27 cellular contexts compared by ENCODE assay signal in genomic region chr3:142174559-142174958, GRCh38.
"Had no signal": no experiment of that assay in that cellular context is flagged by ENCODE, and none has a peak within 500 bp of the region (broad histone marks: within the 10 kb centered on the region; RNA-seq: fewer than 3 reads in every experiment).

No MANE protein-coding gene starts in this region.

- DNase-seq: colonic mucosa; effector CD8-positive, alpha-beta T cell; endodermal cell; foreskin fibroblast; heart left ventricle; islet precursor cell; kidney glomerular epithelial cell; left ventricle myocardium superior; lower lobe of right lung; nucleus accumbens; right cardiac atrium; spleen; stimulated activated CD4-positive, alpha-beta T cell treated with anti-CD3 and anti-CD28 coated beads, Interleukin-4, amount 100 ng/mL, for 4 hours; stimulated activated naive B cell treated with anti-CD40 and anti-IgM and Interleukin-4, amounts not matched to agents 10 μg/mL and 1 μg/mL and 100 μg/mL, for 72 hours; upper lobe of left lung had no signal

- ATAC-seq: esophagus mucosa; gastroesophageal sphincter; heart left ventricle; left ventricle myocardium superior; lower lobe of right lung; right cardiac atrium; stimulated activated naive B cell treated with anti-CD40 and anti-IgM and Interleukin-4, amounts not matched to agents 10 μg/mL and 1 μg/mL and 100 μg/mL, for 72 hours had no signal

- H3K4me1 ChIP-seq: colonic mucosa, gastroesophageal sphincter, heart left ventricle, lower lobe of right lung, prostate gland, spleen, tibial nerve, upper lobe of left lung had no signal

- H3K27me3 ChIP-seq: colonic mucosa, gastroesophageal sphincter, heart left ventricle, hepatocyte, spleen, tibial nerve, upper lobe of left lung had no signal

- H3K4me2 ChIP-seq: hepatocyte had no signal

- H3K4me3 Mint-ChIP-seq: dendritic cell treated with granulocyte-macrophage colony-stimulating factor and Interleukin-4, amounts not matched to agents 40 ng/mL and 50 ng/mL, for 4 days; endodermal cell; memory B cell; nephron; stimulated activated naive B cell treated with anti-CD40 and anti-IgM and Interleukin-4, amounts not matched to agents 10 μg/mL and 1 μg/mL and 100 μg/mL, for 72 hours; stimulated activated naive CD8-positive, alpha-beta T cell treated with anti-CD3 and anti-CD28 coated beads, Interleukin-15, Interleukin-2, amounts not matched to agents 100 ng/mL and 50 ng/mL, for 24 hours had no signal

- H3K4me3 ChIP-seq: colonic mucosa, gastroesophageal sphincter, heart left ventricle, hepatocyte, lower lobe of right lung, prostate gland, skin epidermis, spleen, thoracic aorta, tibial nerve, upper lobe of left lung had no signal

- H3K9me3 Mint-ChIP-seq: dendritic cell treated with granulocyte-macrophage colony-stimulating factor and Interleukin-4, amounts not matched to agents 40 ng/mL and 50 ng/mL, for 4 days; endodermal cell; memory B cell; nephron; stimulated activated naive B cell treated with anti-CD40 and anti-IgM and Interleukin-4, amounts not matched to agents 10 μg/mL and 1 μg/mL and 100 μg/mL, for 72 hours; stimulated activated naive CD8-positive, alpha-beta T cell treated with anti-CD3 and anti-CD28 coated beads, Interleukin-15, Interleukin-2, amounts not matched to agents 100 ng/mL and 50 ng/mL, for 24 hours had no signal

- H3K9me3 ChIP-seq: colonic mucosa, gastroesophageal sphincter, heart left ventricle, lower lobe of right lung, prostate gland, spleen, thoracic aorta, tibial nerve, upper lobe of left lung had no signal

- H2AFZ ChIP-seq: hepatocyte had no signal

- H3K27me3 Mint-ChIP-seq: dendritic cell treated with granulocyte-macrophage colony-stimulating factor and Interleukin-4, amounts not matched to agents 40 ng/mL and 50 ng/mL, for 4 days; memory B cell; stimulated activated naive B cell treated with anti-CD40 and anti-IgM and Interleukin-4, amounts not matched to agents 10 μg/mL and 1 μg/mL and 100 μg/mL, for 72 hours; stimulated activated naive CD8-positive, alpha-beta T cell treated with anti-CD3 and anti-CD28 coated beads, Interleukin-15, Interleukin-2, amounts not matched to agents 100 ng/mL and 50 ng/mL, for 24 hours had no signal

- H3K27ac ChIP-seq: colonic mucosa, epithelial cell of prostate, gastroesophageal sphincter, heart left ventricle, hepatocyte, lower lobe of right lung, prostate gland, skin epidermis, spleen, thoracic aorta, tibial nerve, upper lobe of left lung had no signal

- H3K27ac Mint-ChIP-seq: dendritic cell treated with granulocyte-macrophage colony-stimulating factor and Interleukin-4, amounts not matched to agents 40 ng/mL and 50 ng/mL, for 4 days; endodermal cell; memory B cell; nephron; stimulated activated naive B cell treated with anti-CD40 and anti-IgM and Interleukin-4, amounts not matched to agents 10 μg/mL and 1 μg/mL and 100 μg/mL, for 72 hours; stimulated activated naive CD8-positive, alpha-beta T cell treated with anti-CD3 and anti-CD28 coated beads, Interleukin-15, Interleukin-2, amounts not matched to agents 100 ng/mL and 50 ng/mL, for 24 hours had no signal

- H3K79me2 ChIP-seq: hepatocyte had no signal

- H3K4me1 Mint-ChIP-seq: memory B cell; nephron; stimulated activated naive B cell treated with anti-CD40 and anti-IgM and Interleukin-4, amounts not matched to agents 10 μg/mL and 1 μg/mL and 100 μg/mL, for 72 hours had no signal
